37 cellular contexts compared by ENCODE assay signal in genomic region chr6:125163811-125164210, GRCh38. TPM values are rescaled to one million over a fixed set of nuclear protein-coding genes. Genes with fewer than 3 reads are reported as not detected.
"Had no signal": no experiment of that assay in that cellular context is flagged by ENCODE, and none has a peak within 500 bp of the region (broad histone marks: within the 10 kb centered on the region; RNA-seq: fewer than 3 reads in every experiment).

No MANE protein-coding gene starts in this region.

- H3K9me3 ChIP-seq: adrenal gland had no signal

- H3K4me1 Mint-ChIP-seq: activated B cell treated with CpG ODN at 0.5 μM for 24 hours; activated CD4-positive, alpha-beta T cell treated with anti-CD3 and anti-CD28 coated beads, Interleukin-2, amount 10 ng/mL, durations not matched to agents 24 days and 14 days; activated naive CD8-positive, alpha-beta T cell treated with anti-CD3 and anti-CD28 coated beads for 36 hours; activated T-helper 17 cell treated with anti-CD3 and anti-CD28 coated beads, Interleukin-2, amount 50 U/mL, for 72 hours; central memory CD8-positive, alpha-beta T cell had no signal

- H3K27ac ChIP-seq: adrenal gland, cardiac muscle cell, VCaP had no signal

- ATAC-seq: activated CD8-positive, alpha-beta T cell treated with anti-CD3 and anti-CD28 coated beads for 36 hours; activated naive CD4-positive, alpha-beta T cell treated with anti-CD3 and anti-CD28 coated beads, Interleukin-2, amount 50 U/mL, for 72 hours; activated T-cell treated with anti-CD3 and anti-CD28 coated beads, Interleukin-2, amount 50 U/mL, for 4 hours; activated T-cell treated with anti-CD3 and anti-CD28 coated beads, Interleukin-2, amount 50 U/mL, for 72 hours; activated T-helper 17 cell treated with anti-CD3 and anti-CD28 coated beads, Interleukin-2, amount 50 U/mL, for 72 hours had no signal

- H3K27me3 ChIP-seq: adrenal gland, cardiac muscle cell had no signal

- DNase-seq: activated B cell treated with CpG ODN at 0.5 μM for 24 hours; activated CD4-positive, alpha-beta memory T cell treated with anti-CD3 and anti-CD28 coated beads for 36 hours; activated CD4-positive, alpha-beta T cell treated with anti-CD3 and anti-CD28 coated beads for 4 hours; activated CD4-positive, alpha-beta T cell treated with anti-CD3 and anti-CD28 coated beads, Interleukin-2, amount 50 U/mL, for 1 hour; activated CD4-positive, alpha-beta T cell treated with anti-CD3 and anti-CD28 coated beads, Interleukin-2, amount 50 U/mL, for 4 hours; activated CD4-positive, CD25-positive, alpha-beta regulatory T cell treated with anti-CD3 and anti-CD28 coated beads, Interleukin-2, amount 50 U/mL, for 72 hours; activated CD8-positive, alpha-beta memory T cell treated with anti-CD3 and anti-CD28 coated beads, Interleukin-2, amount 50 U/mL, for 4 hours; activated CD8-positive, alpha-beta T cell treated with anti-CD3 and anti-CD28 coated beads for 36 hours; activated effector memory CD4-positive, alpha-beta T cell treated with anti-CD3 and anti-CD28 coated beads, Interleukin-2, amount 50 U/mL, for 16 hours; activated gamma-delta T cell treated with Interleukin-2 at 50 U/mL for 16 hours; activated naive CD4-positive, alpha-beta T cell; activated naive CD4-positive, alpha-beta T cell treated with anti-CD3 and anti-CD28 coated beads for 36 hours; activated naive CD4-positive, alpha-beta T cell treated with anti-CD3 and anti-CD28 coated beads, Interleukin-2, amount 50 U/mL, for 16 hours; activated naive CD8-positive, alpha-beta T cell treated with anti-CD3 and anti-CD28 coated beads for 36 hours; activated T-cell treated with anti-CD3 and anti-CD28 coated beads for 4 hours; activated T-cell treated with anti-CD3 and anti-CD28 coated beads, Interleukin-2, amount 50 U/mL, for 1 hour; activated T-cell treated with anti-CD3 and anti-CD28 coated beads, Interleukin-2, amount 50 U/mL, for 4 hours; activated T-cell treated with anti-CD3 and anti-CD28 coated beads, Interleukin-2, amount 50 U/mL, for 72 hours; adrenal gland; amniotic stem cell; aorta; caudate nucleus; cerebellar nuclear complex; T-helper 1 cell; T-helper 2 cell; T-helper 9 cell had no signal

- H3K4me3 Mint-ChIP-seq: activated B cell treated with CpG ODN at 0.5 μM for 24 hours; activated CD4-positive, alpha-beta memory T cell treated with anti-CD3 and anti-CD28 coated beads for 36 hours; activated CD4-positive, alpha-beta T cell treated with anti-CD3 and anti-CD28 coated beads, Interleukin-2, amount 10 ng/mL, durations not matched to agents 24 days and 14 days; activated CD8-positive, alpha-beta T cell treated with anti-CD3 and anti-CD28 coated beads for 36 hours; activated naive CD4-positive, alpha-beta T cell treated with anti-CD3 and anti-CD28 coated beads for 36 hours; activated naive CD8-positive, alpha-beta T cell treated with anti-CD3 and anti-CD28 coated beads for 36 hours; activated T-cell treated with anti-CD3 and anti-CD28 coated beads, Interleukin-2, amount 50 U/mL, for 4 hours; activated T-cell treated with anti-CD3 and anti-CD28 coated beads, Interleukin-2, amount 50 U/mL, for 72 hours; activated T-helper 1 cell treated with anti-CD3 and anti-CD28 coated beads, Interleukin-12 subunit alpha, Interleukin-12 subunit beta, Interleukin-2, Interleukin-4 antibody, amounts not matched to agents 30 ng/mL and 10 ng/mL and 1 ng/mL, durations not matched to agents 14 hours and 24 hours and 36 hours; activated T-helper 17 cell treated with anti-CD3 and anti-CD28 coated beads, Interleukin-2, amount 50 U/mL, for 72 hours; central memory CD8-positive, alpha-beta T cell; T-helper 1 cell treated with Interleukin-12 subunit alpha and Interleukin-12 subunit beta and Interleukin-4 antibody, amounts not matched to agents 30 μg/mL and 1 μg/mL, for 36 hours; T-helper 2 cell treated with Interferon-gamma antibody and Interleukin-4, amounts not matched to agents 5 μg/mL and 100 μg/mL, for 36 hours had no signal

- H3K9me3 Mint-ChIP-seq: activated CD4-positive, alpha-beta T cell treated with anti-CD3 and anti-CD28 coated beads, Interleukin-2, amount 10 ng/mL, durations not matched to agents 24 days and 14 days; activated CD8-positive, alpha-beta T cell treated with anti-CD3 and anti-CD28 coated beads for 36 hours; activated naive CD4-positive, alpha-beta T cell treated with anti-CD3 and anti-CD28 coated beads, Interleukin-2, amount 50 U/mL, for 72 hours; activated naive CD8-positive, alpha-beta T cell treated with anti-CD3 and anti-CD28 coated beads for 36 hours; activated T-cell treated with anti-CD3 and anti-CD28 coated beads, Interleukin-2, amount 50 U/mL, for 4 hours; activated T-cell treated with anti-CD3 and anti-CD28 coated beads, Interleukin-2, amount 50 U/mL, for 72 hours; activated T-helper 1 cell treated with anti-CD3 and anti-CD28 coated beads, Interleukin-12 subunit alpha, Interleukin-12 subunit beta, Interleukin-2, Interleukin-4 antibody, amounts not matched to agents 30 ng/mL and 10 ng/mL and 1 ng/mL, durations not matched to agents 14 hours and 24 hours and 36 hours; activated T-helper 17 cell treated with anti-CD3 and anti-CD28 coated beads, Interleukin-2, amount 50 U/mL, for 72 hours; central memory CD8-positive, alpha-beta T cell; T-helper 1 cell treated with Interleukin-12 subunit alpha and Interleukin-12 subunit beta and Interleukin-4 antibody, amounts not matched to agents 30 μg/mL and 1 μg/mL, for 36 hours; T-helper 2 cell treated with Interferon-gamma antibody and Interleukin-4, amounts not matched to agents 5 μg/mL and 100 μg/mL, for 36 hours had no signal

- H3K27ac Mint-ChIP-seq: activated B cell treated with CpG ODN at 0.5 μM for 24 hours; activated CD4-positive, alpha-beta memory T cell treated with anti-CD3 and anti-CD28 coated beads for 36 hours; activated CD4-positive, alpha-beta T cell treated with anti-CD3 and anti-CD28 coated beads, Interleukin-2, amount 10 ng/mL, durations not matched to agents 24 days and 14 days; activated CD8-positive, alpha-beta T cell treated with anti-CD3 and anti-CD28 coated beads for 36 hours; activated naive CD4-positive, alpha-beta T cell treated with anti-CD3 and anti-CD28 coated beads for 36 hours; activated naive CD4-positive, alpha-beta T cell treated with anti-CD3 and anti-CD28 coated beads, Interleukin-2, amount 50 U/mL, for 72 hours; activated naive CD8-positive, alpha-beta T cell treated with anti-CD3 and anti-CD28 coated beads for 36 hours; activated T-cell treated with anti-CD3 and anti-CD28 coated beads, Interleukin-2, amount 50 U/mL, for 72 hours; activated T-helper 1 cell treated with anti-CD3 and anti-CD28 coated beads, Interleukin-12 subunit alpha, Interleukin-12 subunit beta, Interleukin-2, Interleukin-4 antibody, amounts not matched to agents 30 ng/mL and 10 ng/mL and 1 ng/mL, durations not matched to agents 14 hours and 24 hours and 36 hours; activated T-helper 17 cell treated with anti-CD3 and anti-CD28 coated beads, Interleukin-2, amount 50 U/mL, for 72 hours; T-helper 1 cell treated with Interleukin-12 subunit alpha and Interleukin-12 subunit beta and Interleukin-4 antibody, amounts not matched to agents 30 μg/mL and 1 μg/mL, for 36 hours; T-helper 2 cell treated with Interferon-gamma antibody and Interleukin-4, amounts not matched to agents 5 μg/mL and 100 μg/mL, for 36 hours had no signal

- H3K36me3 Mint-ChIP-seq: activated CD4-positive, alpha-beta memory T cell treated with anti-CD3 and anti-CD28 coated beads for 36 hours; activated naive CD4-positive, alpha-beta T cell treated with anti-CD3 and anti-CD28 coated beads, Interleukin-2, amount 50 U/mL, for 72 hours; activated naive CD8-positive, alpha-beta T cell treated with anti-CD3 and anti-CD28 coated beads for 36 hours had no signal

- H3K36me3 ChIP-seq: adrenal gland, cardiac muscle cell had no signal

- H3K27me3 Mint-ChIP-seq: activated B cell treated with CpG ODN at 0.5 μM for 24 hours; activated T-helper 17 cell treated with anti-CD3 and anti-CD28 coated beads, Interleukin-2, amount 50 U/mL, for 72 hours had no signal

- FAIRE-seq: bronchial epithelial cell, TTC549 had no signal

- H3K4me3 ChIP-seq: adrenal gland, cardiac muscle cell had no signal

RNA-seq across cellular contexts. Expression of gene TPD52L1, which starts 10.2 kb away (rescaled TPM):
- total RNA-seq: activated B cell treated with CpG ODN at 0.5 μM for 24 hours; activated CD4-positive, alpha-beta T cell treated with anti-CD3 and anti-CD28 coated beads, Interleukin-2, amount 10 ng/mL, durations not matched to agents 24 days and 14 days had no signal
